10 cellular contexts compared by ENCODE assay signal in the genomic region with DNA sequence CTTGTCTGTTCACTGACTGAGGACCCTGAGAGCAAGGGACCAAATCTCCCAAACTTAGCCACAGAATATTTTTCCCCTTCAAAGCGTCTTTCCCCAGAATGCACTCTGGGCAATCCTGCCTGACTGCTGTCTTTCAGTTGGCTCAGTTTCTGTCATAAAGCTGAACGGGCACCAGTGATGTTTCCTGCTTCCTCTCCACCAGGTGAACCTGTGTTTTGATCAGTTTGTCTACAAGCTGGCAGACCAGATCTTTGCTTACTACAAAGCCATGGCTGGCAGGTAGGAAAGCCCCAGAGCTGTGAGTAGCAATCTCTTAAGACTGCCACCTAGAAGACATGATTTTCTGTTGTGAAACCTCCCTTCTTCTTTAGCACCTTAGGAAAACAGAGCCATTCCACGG.
DNase-seq lines count a peak whose midpoint lies in the region; ATAC-seq, FAIRE-seq and TF ChIP-seq lines count a peak whose summit lies in the region.
"Had no signal": no experiment of that assay in that cellular context is flagged by ENCODE, and none has a peak within 500 bp of the region (broad histone marks: within the 10 kb centered on the region; RNA-seq: fewer than 3 reads in every experiment).

No MANE protein-coding gene starts in this region.

- no peak for TF ChIP-seq POLR2A in suprapubic skin (IDR thresholded peaks at IDR 0.05)

- DNase-seq in activated T-cell treated with anti-CD3 and anti-CD28 coated beads, Interleukin-2, amount 50 U/mL, for 24 hours: no peak
- no peak for DNase-seq in activated T-cell treated with anti-CD3 and anti-CD28 coated beads, Interleukin-2, amount 50 U/mL, for 1 hour
- DNase-seq in PC-3: peak; percentile 8
- no peak for DNase-seq in brain microvascular endothelial cell
- DNase-seq in small intestine: peak; percentile 11
- DNase-seq in foreskin fibroblast: no peak
- no peak for DNase-seq in suprapubic skin (ENCODE audit: low spot score in 2 of 2)
- no peak for DNase-seq in COLO668 (lab: John Stamatoyannopoulos, UW; ENCODE audit: unreplicated experiment)

- no peak overlapping the region for H3K9ac ChIP-seq in PC-3 (ENCODE audit: low read length)

- intact Hi-C loops in PC-3 (cut with micrococcal nuclease): loop anchor here (1.0 to 2.0 kb wide), 6 partner anchors 45 to 416 kb away; a partner anchor contains a TSS

- no peaks in the 10 kb centered on the region for H3K9me3 ChIP-seq in PC-3 (ENCODE audit: low read length)
- H3K9me3 ChIP-seq in small intestine (ENCODE audit: control insufficient read depth, low read depth): no peaks in the 10 kb centered on the region
- H3K9me3 ChIP-seq in suprapubic skin: no peaks in the 10 kb centered on the region
- H3K9me3 ChIP-seq: esophagus muscularis mucosa, lower lobe of right lung had no signal

- no peaks in the 10 kb centered on the region for H3K27me3 Mint-ChIP-seq in activated T-cell treated with anti-CD3 and anti-CD28 coated beads, Interleukin-2, amount 50 U/mL, for 24 hours

- H3K27ac ChIP-seq in PC-3 (ENCODE audit: low read length) (no peak overlapping the region), brain microvascular endothelial cell (peak overlapping the region; percentile 21), small intestine (ENCODE audit: low read depth in 1 of 2, low read length in 1 of 2) (peak overlapping the region in 1 of 2 donors; percentile 34), suprapubic skin (no peak overlapping the region)
- H3K27ac ChIP-seq: esophagus muscularis mucosa, lower lobe of right lung had no signal

- TF ChIP-seq EP300 in suprapubic skin (IDR thresholded peaks at IDR 0.05): no peak

- ATAC-seq in PC-3: peak; percentile 29

- peaks cover 95% of the 10 kb centered on the region for H3K36me3 Mint-ChIP-seq in activated T-cell treated with anti-CD3 and anti-CD28 coated beads, Interleukin-2, amount 50 U/mL, for 24 hours (ENCODE audit: low read depth)

- H3K36me3 ChIP-seq in PC-3 (ENCODE audit: low read depth, low read length) (no peaks in the 10 kb centered on the region), brain microvascular endothelial cell (replicated peaks) (no peaks in the 10 kb centered on the region), small intestine (ENCODE audit: control insufficient read depth in 2 of 2, insufficient read depth in 2 of 2, low read length in 2 of 2) (peaks cover 0 to 2% of the 10 kb centered on the region in 2 donors), suprapubic skin (no peaks in the 10 kb centered on the region)

- peak overlapping the region; percentile 78 for H3K4me2 ChIP-seq in PC-3 (ENCODE audit: low read length)

- no peak overlapping the region for H3K4me3 Mint-ChIP-seq in activated T-cell treated with anti-CD3 and anti-CD28 coated beads, Interleukin-2, amount 50 U/mL, for 24 hours

- H3K9me3 Mint-ChIP-seq in activated T-cell treated with anti-CD3 and anti-CD28 coated beads, Interleukin-2, amount 50 U/mL, for 24 hours: no peaks in the 10 kb centered on the region

- FAIRE-seq in small intestine (lab: Jason Lieb, UNC): no peak

- H2AFZ ChIP-seq in PC-3 (ENCODE audit: low read length): peak overlapping the region; percentile 80

- H3K9me2 ChIP-seq in PC-3 (replicated peaks; ENCODE audit: low read length): no peaks in the 10 kb centered on the region

- no peaks in the 10 kb centered on the region for H4K20me1 ChIP-seq in PC-3 (ENCODE audit: low read length)

- POLR2A ChIA-PET in PC-3 (lab: Charles Lee; ENCODE audit: unreplicated experiment): no interaction called here

- H3K4me1 ChIP-seq in PC-3 (ENCODE audit: insufficient read depth, low read length): peaks cover 13% of the 10 kb centered on the region
- H3K4me1 ChIP-seq in small intestine (ENCODE audit: control insufficient read depth in 2 of 2, insufficient read depth in 1 of 2, low read depth in 1 of 2, low read length in 1 of 2): peaks cover 0 to 2% of the 10 kb centered on the region in 2 donors
- no peaks in the 10 kb centered on the region for H3K4me1 ChIP-seq in suprapubic skin
- H3K4me1 ChIP-seq: lower lobe of right lung had no signal

- in situ Hi-C loops in brain microvascular endothelial cell (cut with HindIII; ENCODE audit: low pct_ligation_motif_present, low sequenced_read_pairs): no loop called here

- CTCF ChIA-PET in PC-3 (lab: Charles Lee): interaction anchor here (0.6 to 2.1 kb wide), 10 partner anchors 15 to 421 kb away, joined by 3 to 32 read pairs (median 8); a partner anchor contains a TSS

- peaks cover 52% of the 10 kb centered on the region for H3K4me1 Mint-ChIP-seq in activated T-cell treated with anti-CD3 and anti-CD28 coated beads, Interleukin-2, amount 50 U/mL, for 24 hours (ENCODE audit: low read depth)

- H3K4me3 ChIP-seq in PC-3 (ENCODE audit: low read length): peak overlapping the region; percentile 61; the same call in 1 of the 2 replicates
- H3K4me3 ChIP-seq in brain microvascular endothelial cell (ENCODE audit: low read depth, low read length): no peak overlapping the region
- H3K4me3 ChIP-seq in small intestine (ENCODE audit: low read depth in 1 of 2, low read length in 2 of 2): no peak overlapping the region
- H3K4me3 ChIP-seq in foreskin fibroblast (ENCODE audit: low read depth in 1 of 2, low read length in 2 of 2): no peak overlapping the region
- no peak overlapping the region for H3K4me3 ChIP-seq in suprapubic skin
- H3K4me3 ChIP-seq: lower lobe of right lung had no signal

- H3K27me3 ChIP-seq in PC-3 (ENCODE audit: low read length) (no peaks in the 10 kb centered on the region), brain microvascular endothelial cell (replicated peaks) (no peaks in the 10 kb centered on the region), small intestine (ENCODE audit: control insufficient read depth in 2 of 2, insufficient read depth in 2 of 2, low read length in 2 of 2) (no peaks in the 10 kb centered on the region), suprapubic skin (no peaks in the 10 kb centered on the region)
- H3K27me3 ChIP-seq: esophagus muscularis mucosa had no signal

- H3F3A ChIP-seq in PC-3 (ENCODE audit: low read length, unreplicated experiment): no peaks in the 10 kb centered on the region

- 46 to 60% (median 56%) methylated on average over 3 of the region's 3 CpGs for WGBS in small intestine, 3 donors
- WGBS in suprapubic skin: 58% methylated on average over 3 of the region's 3 CpGs

- peak overlapping the region; percentile 88 for H3K27ac Mint-ChIP-seq in activated T-cell treated with anti-CD3 and anti-CD28 coated beads, Interleukin-2, amount 50 U/mL, for 24 hours

- no TSS peak for BruUV-seq in PC-3 (replicated peaks; lab: Mats Ljungman, UMichigan)

- no peaks in the 10 kb centered on the region for H3K79me2 ChIP-seq in PC-3 (ENCODE audit: low read length)

- TF ChIP-seq CTCF in PC-3 (conservative IDR thresholded peaks at IDR 0.05; ENCODE audit: low read depth, low read length) (no peak), brain microvascular endothelial cell (IDR thresholded peaks at IDR 0.05; ENCODE audit: low read depth, low read length, missing control alignments) (no peak), foreskin fibroblast (IDR thresholded peaks at IDR 0.05; ENCODE audit: low read depth, low read length) (no peak), suprapubic skin (IDR thresholded peaks at IDR 0.05) (no peak)

Comparison
In these comparisons a context has a peak if more than half of its experiments do, and no peak if none do; other contexts are left out.
1. DNase-seq: peak in PC-3 (single experiment) and small intestine (single experiment); none in activated T-cell treated with anti-CD3 and anti-CD28 coated beads, Interleukin-2, amount 50 U/mL, for 24 hours (single experiment), activated T-cell treated with anti-CD3 and anti-CD28 coated beads, Interleukin-2, amount 50 U/mL, for 1 hour (single experiment), brain microvascular endothelial cell (single experiment), foreskin fibroblast (0 of 2), suprapubic skin (0 of 2) and COLO668 (single experiment).